8 cellular contexts compared by ENCODE assay signal in the genomic region with DNA sequence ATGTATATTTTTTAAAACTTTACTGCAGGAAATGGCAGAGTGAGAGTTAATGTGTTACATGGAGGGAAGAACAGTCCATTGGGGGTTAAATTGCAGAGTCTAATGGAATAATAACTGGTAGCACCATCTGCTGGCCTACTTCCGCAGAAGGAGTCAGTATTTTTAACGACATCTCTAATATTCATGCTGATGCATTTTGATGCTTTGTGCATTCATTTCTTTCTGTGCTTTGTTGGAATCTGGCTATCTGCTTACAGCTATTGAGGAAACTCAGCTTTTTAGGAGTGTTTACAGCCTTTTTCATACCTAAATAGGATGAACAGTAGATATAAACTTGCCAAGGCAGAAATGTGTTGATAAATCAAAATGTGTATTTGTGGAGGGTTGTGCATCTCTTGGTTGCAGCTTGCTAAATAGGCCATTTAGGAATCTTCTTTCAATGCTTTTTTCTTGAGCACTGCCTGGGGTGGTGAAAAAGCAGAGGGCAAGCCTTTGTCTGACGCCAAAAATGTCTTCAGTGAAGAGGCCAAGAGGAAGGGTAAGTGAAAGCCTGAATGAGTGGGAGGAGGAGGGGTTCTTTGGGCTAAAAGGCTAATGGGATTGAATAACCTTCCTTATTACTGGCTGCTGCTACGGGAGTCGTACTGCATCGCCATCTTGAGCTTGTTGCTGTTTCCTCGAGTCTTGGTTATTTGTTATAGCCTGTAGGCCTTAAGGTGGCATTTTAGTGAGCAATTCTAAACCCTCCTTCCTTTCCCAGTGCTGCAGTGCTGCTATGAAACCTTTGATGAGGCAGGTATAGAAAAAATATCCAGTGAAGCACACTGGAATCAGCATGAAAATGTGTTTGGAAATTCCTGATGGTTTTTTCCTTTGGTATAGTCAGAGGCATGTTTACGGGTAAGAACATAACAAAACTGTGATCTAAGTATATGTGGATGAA.
DNase-seq lines count a peak whose midpoint lies in the region; ATAC-seq, FAIRE-seq and TF ChIP-seq lines count a peak whose summit lies in the region.

No MANE protein-coding gene starts in this region.

- H3K9me2 ChIP-seq in DOHH2 (replicated peaks; ENCODE audit: control insufficient read depth, low read length), result no peaks in the 10 kb centered on the region

- H3K4me3 ChIP-seq in DOHH2 (ENCODE audit: low read length) (peak overlapping the region; percentile 89), pancreas (peak overlapping the region in 2 of 4 donors; percentile 26 to 27)

- H3K9me3 ChIP-seq in DOHH2 (ENCODE audit: control insufficient read depth, insufficient read depth, low read length) (no peaks in the 10 kb centered on the region), pancreas (no peaks in the 10 kb centered on the region)

- H3K36me3 ChIP-seq in DOHH2 (ENCODE audit: control insufficient read depth, low read length) (peaks cover 18% of the 10 kb centered on the region), pancreas (no peaks in the 10 kb centered on the region)

- H3K27ac ChIP-seq in DOHH2 (ENCODE audit: low read depth, low read length) (peak overlapping the region; percentile 86), pancreas (peak overlapping the region in 3 of 4 donors; percentile 35 to 78 (median 75))

- 37 to 39% methylated on average over 8 of the region's 8 CpGs for WGBS in pancreas, 2 donors

- H3K4me1 ChIP-seq in DOHH2 (ENCODE audit: control insufficient read depth, low read length) (peaks cover 39% of the 10 kb centered on the region), pancreas (peaks cover 0 to 25% (median 0%) of the 10 kb centered on the region in 3 donors)

- FAIRE-seq in pancreas (lab: Jason Lieb, UNC), result no peak

- peak; percentile 58 for TF ChIP-seq CTCF in DOHH2 (IDR thresholded peaks at IDR 0.05; ENCODE audit: low read depth, low read length, poor library complexity, severe bottlenecking)
- peak in 2 of 4 donors; percentile 20 to 23 for TF ChIP-seq CTCF in pancreas (IDR thresholded peaks at IDR 0.05)

- ATAC-seq in GM19468 (IDR thresholded peaks at IDR 0.05; ENCODE audit: extremely low read depth, unreplicated experiment) (peak; percentile 78), HG03565 (IDR thresholded peaks at IDR 0.05; ENCODE audit: unreplicated experiment) (peak; percentile 72), left cardiac atrium (peak; percentile 97), pancreas (peak; percentile 81 to 93 (median 90))

- no peaks in the 10 kb centered on the region for H4K20me1 ChIP-seq in DOHH2 (ENCODE audit: control insufficient read depth, insufficient read depth, low read depth, low read length)

- intact Hi-C loops in left cardiac atrium (cut with DNase I), result loop anchor here (2.0 to 10.0 kb wide), 3 partner anchors 73 to 153 kb away; a partner anchor contains a TSS
- intact Hi-C loops in pancreas (cut with DNase I), result loop anchor here in 1 of 3 donors (10.0 kb wide), 1 partner anchor 73 kb away; no protein-coding TSS in a partner anchor

- peak overlapping the region; percentile 99 for H3K4me2 ChIP-seq in DOHH2 (ENCODE audit: low read length)

- H3K79me2 ChIP-seq in DOHH2 (ENCODE audit: control insufficient read depth, low read length), result peaks cover 46% of the 10 kb centered on the region

- H3K27me3 ChIP-seq in DOHH2 (ENCODE audit: control insufficient read depth, low read length), result no peaks in the 10 kb centered on the region
- H3K27me3 ChIP-seq in pancreas, result no peaks in the 10 kb centered on the region

- DNase-seq in NCI-H748 (lab: John Stamatoyannopoulos, UW; ENCODE audit: unreplicated experiment) (peak; percentile 87), amniotic stem cell (lab: John Stamatoyannopoulos, UW) (peak; percentile 50), left cardiac atrium (peak; percentile 27), pancreas (peak in 2 of 6 donors; percentile 25 to 29), mesenteric fat pad (ENCODE audit: low spot score) (no peak)

- peaks cover 12% of the 10 kb centered on the region for H3F3A ChIP-seq in DOHH2 (ENCODE audit: control insufficient read depth, insufficient read depth)
